In genomic region chr1:74689800-74690696, GRCh38 we compare ENCODE assay signal across 9 cellular contexts. TPM values are rescaled to one million over a fixed set of nuclear protein-coding genes. Genes with fewer than 3 reads are reported as not detected.
DNase-seq lines count a peak whose midpoint lies in the region; ATAC-seq and TF ChIP-seq lines count a peak whose summit lies in the region.
"Had no signal": no experiment of that assay in that cellular context is flagged by ENCODE, and none has a peak within 500 bp of the region (broad histone marks: within the 10 kb centered on the region; RNA-seq: fewer than 3 reads in every experiment).

No MANE protein-coding gene starts in this region.

- H3K27me3 ChIP-seq in trophoblast cell (ENCODE audit: insufficient read depth, low read length): no peaks in the 10 kb centered on the region

- peaks cover 0 to 2% (median 0%) of the 10 kb centered on the region in 3 donors for H3K27me3 Mint-ChIP-seq in CD14-positive monocyte (ENCODE audit: low read depth in 3 of 3)
- peaks cover 2% of the 10 kb centered on the region for H3K27me3 Mint-ChIP-seq in activated CD8-positive, alpha-beta T cell treated with anti-CD3 and anti-CD28 coated beads for 36 hours
- H3K27me3 Mint-ChIP-seq: stimulated activated naive B cell treated with anti-CD40 and anti-IgM and Interleukin-4, amounts not matched to agents 10 μg/mL and 1 μg/mL and 100 μg/mL, for 72 hours had no signal

- no peaks in the 10 kb centered on the region for H3K9me3 Mint-ChIP-seq in CD14-positive monocyte
- no peaks in the 10 kb centered on the region for H3K9me3 Mint-ChIP-seq in activated CD8-positive, alpha-beta T cell treated with anti-CD3 and anti-CD28 coated beads for 36 hours

- no peak overlapping the region for H2AFZ ChIP-seq in trophoblast cell (ENCODE audit: insufficient read depth, low read length, poor library complexity)

- POLR2A ChIA-PET in activated CD8-positive, alpha-beta T cell treated with anti-CD3 and anti-CD28 coated beads for 36 hours (lab: Charles Lee): no interaction called here

- no peaks in the 10 kb centered on the region for H3K9me3 ChIP-seq in trophoblast cell (ENCODE audit: insufficient read depth, low read depth, low read length)

- no peak overlapping the region for H3K9ac ChIP-seq in trophoblast cell (ENCODE audit: low read length)

- no peak overlapping the region for H4K91ac ChIP-seq in trophoblast cell (ENCODE audit: low read depth, low read length)

- TF ChIP-seq CTCF in CD14-positive monocyte (IDR thresholded peaks at IDR 0.05): peak; percentile 86
- peak; percentile 90 for TF ChIP-seq CTCF in activated CD8-positive, alpha-beta T cell treated with anti-CD3 and anti-CD28 coated beads for 36 hours (IDR thresholded peaks at IDR 0.05)

- H3K23ac ChIP-seq in trophoblast cell (ENCODE audit: low read length): no peak overlapping the region

- no peak overlapping the region for H3K27ac Mint-ChIP-seq in CD14-positive monocyte
- H3K27ac Mint-ChIP-seq in activated CD8-positive, alpha-beta T cell treated with anti-CD3 and anti-CD28 coated beads for 36 hours: no peak overlapping the region
- H3K27ac Mint-ChIP-seq: stimulated activated naive B cell treated with anti-CD40 and anti-IgM and Interleukin-4, amounts not matched to agents 10 μg/mL and 1 μg/mL and 100 μg/mL, for 72 hours had no signal

- no peak overlapping the region for H3K4me3 ChIP-seq in trophoblast cell (ENCODE audit: low read depth, low read length)

- no peak overlapping the region for H3K4me2 ChIP-seq in trophoblast cell (ENCODE audit: low read length)

- no peaks in the 10 kb centered on the region for H3K79me1 ChIP-seq in trophoblast cell (ENCODE audit: low read length)

- H3K79me2 ChIP-seq in trophoblast cell (ENCODE audit: control insufficient read depth, insufficient read depth, low read length, poor library complexity): no peaks in the 10 kb centered on the region

- peak overlapping the region; percentile 54 for H2BK12ac ChIP-seq in trophoblast cell (ENCODE audit: low read length)

- H3K4me3 Mint-ChIP-seq in CD14-positive monocyte: no peak overlapping the region
- no peak overlapping the region for H3K4me3 Mint-ChIP-seq in activated CD8-positive, alpha-beta T cell treated with anti-CD3 and anti-CD28 coated beads for 36 hours
- H3K4me3 Mint-ChIP-seq: stimulated activated naive B cell treated with anti-CD40 and anti-IgM and Interleukin-4, amounts not matched to agents 10 μg/mL and 1 μg/mL and 100 μg/mL, for 72 hours had no signal

- peak overlapping the region; percentile 69 for H4K8ac ChIP-seq in trophoblast cell (ENCODE audit: low read depth, low read length)

- no peaks in the 10 kb centered on the region for H3K36me3 Mint-ChIP-seq in CD14-positive monocyte
- no peaks in the 10 kb centered on the region for H3K36me3 Mint-ChIP-seq in activated CD8-positive, alpha-beta T cell treated with anti-CD3 and anti-CD28 coated beads for 36 hours (ENCODE audit: low read depth)
- H3K36me3 Mint-ChIP-seq: stimulated activated naive B cell treated with anti-CD40 and anti-IgM and Interleukin-4, amounts not matched to agents 10 μg/mL and 1 μg/mL and 100 μg/mL, for 72 hours had no signal

- H3K27ac ChIP-seq in trophoblast cell (ENCODE audit: low read depth, low read length): peak overlapping the region; percentile 47

- no peak overlapping the region for H2BK120ac ChIP-seq in trophoblast cell (ENCODE audit: insufficient read depth, low read length, poor library complexity)

- H3K4ac ChIP-seq in trophoblast cell (ENCODE audit: low read depth, low read length): no peak overlapping the region

- DNase-seq in CD14-positive monocyte (ENCODE audit: low spot score) (no peak), NCI-H446 (lab: John Stamatoyannopoulos, UW) (peak; percentile 76 to 87), fibroblast of the conjunctiva (ENCODE audit: low read depth) (peak; percentile 20), trophoblast cell (peak; percentile 39 to 86), epidermal melanocyte (ENCODE audit: insufficient read length, low spot score) (no peak)
- DNase-seq in activated CD8-positive, alpha-beta T cell treated with anti-CD3 and anti-CD28 coated beads for 36 hours: peak; percentile 55
- DNase-seq: stimulated activated naive B cell treated with anti-CD40 and anti-IgM and Interleukin-4, amounts not matched to agents 10 μg/mL and 1 μg/mL and 100 μg/mL, for 72 hours had no signal

- no peak overlapping the region for H3K18ac ChIP-seq in trophoblast cell (ENCODE audit: low read length)

- H4K12ac ChIP-seq in trophoblast cell (ENCODE audit: low read depth, low read length): no peak overlapping the region

- H3K36me3 ChIP-seq in trophoblast cell (ENCODE audit: control insufficient read depth in 1 of 2, insufficient read depth in 2 of 2, low read length in 2 of 2): no peaks in the 10 kb centered on the region

- H2BK5ac ChIP-seq in trophoblast cell (ENCODE audit: low read depth, low read length, poor library complexity): no peak overlapping the region

- CTCF ChIA-PET in activated CD8-positive, alpha-beta T cell treated with anti-CD3 and anti-CD28 coated beads for 36 hours (lab: Charles Lee): interaction anchor here (0.6 to 4.0 kb wide), 27 partner anchors 9 to 898 kb away, joined by 3 to 13 read pairs (median 3); no protein-coding TSS in a partner anchor

- ATAC-seq in GM18511 (IDR thresholded peaks at IDR 0.05; ENCODE audit: unreplicated experiment): peak; percentile 75
- peak; percentile 75 for ATAC-seq in HG03175 (IDR thresholded peaks at IDR 0.05; ENCODE audit: unreplicated experiment)
- no peak for ATAC-seq in activated CD8-positive, alpha-beta T cell treated with anti-CD3 and anti-CD28 coated beads for 36 hours

- H3K4me1 ChIP-seq in trophoblast cell (ENCODE audit: control insufficient read depth in 1 of 2, insufficient read depth in 2 of 2, low read length in 2 of 2): peaks cover 0 to 2% of the 10 kb centered on the region in 2 experiments

- intact Hi-C loops in CD14-positive monocyte (cut with micrococcal nuclease): no loop called here
- intact Hi-C loops in activated CD8-positive, alpha-beta T cell treated with anti-CD3 and anti-CD28 coated beads for 36 hours (cut with micrococcal nuclease): no loop called here

- H2AK5ac ChIP-seq in trophoblast cell (ENCODE audit: low read length): no peak overlapping the region

- H3K14ac ChIP-seq in trophoblast cell (ENCODE audit: low read length): no peak overlapping the region

- no CpG with 5 or more reads among the region's 5 CpGs for WGBS in trophoblast cell (ENCODE audit: extremely low coverage, insufficient coverage, insufficient read length)

- no peaks in the 10 kb centered on the region for H3K4me1 Mint-ChIP-seq in CD14-positive monocyte
- no peaks in the 10 kb centered on the region for H3K4me1 Mint-ChIP-seq in activated CD8-positive, alpha-beta T cell treated with anti-CD3 and anti-CD28 coated beads for 36 hours (ENCODE audit: low read depth)
- H3K4me1 Mint-ChIP-seq: stimulated activated naive B cell treated with anti-CD40 and anti-IgM and Interleukin-4, amounts not matched to agents 10 μg/mL and 1 μg/mL and 100 μg/mL, for 72 hours had no signal

RNA-seq across cellular contexts. Expression of gene ERICH3, which starts 16.5 kb away (rescaled TPM):
- not detected for polyA plus RNA-seq in CD14-positive monocyte
- total RNA-seq in activated CD8-positive, alpha-beta T cell treated with anti-CD3 and anti-CD28 coated beads for 36 hours: not detected
- polyA plus RNA-seq in trophoblast cell (2013): 0.03 TPM in 2 replicates

RNA-seq across cellular contexts. Expression of gene CRYZ, which starts 42.8 kb away (rescaled TPM):
- polyA plus RNA-seq in CD14-positive monocyte: 10 to 100 TPM in 1 of 2 donors, 1 to 10 TPM in 1; 6.1 to 16.4 TPM
- 1 to 10 TPM; 6.0 to 7.5 TPM for total RNA-seq in activated CD8-positive, alpha-beta T cell treated with anti-CD3 and anti-CD28 coated beads for 36 hours
- 30.4 and 31.4 TPM in 2 replicates for polyA plus RNA-seq in trophoblast cell (2013)

RNA-seq across cellular contexts. Expression of gene TYW3, which starts 42.9 kb away (rescaled TPM):
- polyA plus RNA-seq in CD14-positive monocyte: 1 to 10 TPM; 5.2 to 6.0 TPM
- total RNA-seq in activated CD8-positive, alpha-beta T cell treated with anti-CD3 and anti-CD28 coated beads for 36 hours: 10 to 100 TPM; 22.0 to 24.4 TPM
- 16.3 and 16.8 TPM in 2 replicates for polyA plus RNA-seq in trophoblast cell (2013)

Comparison
In these comparisons a context has a peak if more than half of its experiments do, and no peak if none do; other contexts are left out.
1. DNase-seq: peak in NCI-H446 (2 of 2), activated CD8-positive, alpha-beta T cell treated with anti-CD3 and anti-CD28 coated beads for 36 hours (single experiment), fibroblast of the conjunctiva (single experiment) and trophoblast cell (2 of 2); none in CD14-positive monocyte (single experiment) and epidermal melanocyte (single experiment).